ENCODE assay signal across 8 cellular contexts in genomic region chr16:31179747-31180458, GRCh38. TPM values are rescaled to one million over a fixed set of nuclear protein-coding genes. Genes with fewer than 3 reads are reported as not detected.
DNase-seq lines count a peak whose midpoint lies in the region; ATAC-seq and TF ChIP-seq lines count a peak whose summit lies in the region.

FUS (plus strand) TSS chr16:31180139; CDS start chr16:31180215, 76 bp downstream.

- H3K4me1 ChIP-seq in right lobe of liver, result peaks cover 0 to 19% (median 7%) of the 10 kb centered on the region in 4 donors

- no CpG with 5 or more reads among the region's 69 CpGs for WGBS in right lobe of liver (ENCODE audit: insufficient coverage, low coverage, low lambda C conversion rate, missing lambda C conversion rate)

- H3K4me3 ChIP-seq in right lobe of liver, result peak within 1 kb of the TSS; percentile 78 to 97 (median 79)

- H3K9me3 ChIP-seq in right lobe of liver, result no peaks in the 10 kb centered on the region

- intact Hi-C loops in right lobe of liver (cut with DNase I), result loop anchor here in 1 of 2 donors (10.0 kb wide), 1 partner anchor 275 kb away; the partner anchor contains the start of gene ARMC5

- DNase-seq in C1 segment of cervical spinal cord (lab: John Stamatoyannopoulos, UW) (peak; percentile 80 to 98 (median 93)), NCI-H774 (lab: John Stamatoyannopoulos, UW) (peak; percentile 85), dermis blood vessel endothelial cell (peak; percentile 93), right lobe of liver (peak; percentile 93 to 95 (median 93))
- peak; percentile 91 to 92 for DNase-seq in activated CD4-positive, alpha-beta T cell treated with anti-CD3 and anti-CD28 coated beads, Interleukin-2, amount 50 U/mL, for 48 hours
- peak; percentile 91 for DNase-seq in stimulated activated CD4-positive, alpha-beta T cell treated with anti-CD3 and anti-CD28 coated beads, Interleukin-4, amount 100 ng/mL, for 24 hours

- ATAC-seq in GM19372 (IDR thresholded peaks at IDR 0.05; ENCODE audit: low read depth, unreplicated experiment) (peak; percentile 49), HG03521 (IDR thresholded peaks at IDR 0.05; ENCODE audit: unreplicated experiment) (peak; percentile 66), right lobe of liver (peak; percentile 89 to 92 (median 90))

- TF ChIP-seq POLR2A in right lobe of liver (IDR thresholded peaks at IDR 0.05), result peak; percentile 97

- TF ChIP-seq CTCF in right lobe of liver (IDR thresholded peaks at IDR 0.05), result no peak

- H3K27me3 ChIP-seq in right lobe of liver, result no peaks in the 10 kb centered on the region

- H3K27ac ChIP-seq in right lobe of liver, result peak within 1 kb of the TSS; percentile 97 to 99 (median 97)

- peaks cover 3 to 27% (median 14%) of the 10 kb centered on the region in 4 donors for H3K36me3 ChIP-seq in right lobe of liver

RNA-seq across cellular contexts. Expression of gene FUS, which starts in this region (rescaled TPM):
- total RNA-seq in dermis blood vessel endothelial cell (68.2 and 71.3 TPM in 2 replicates), right lobe of liver (10 to 100 TPM; 18.7 to 69.7 (median 40.4) TPM)

Comparison
In these comparisons a context has a peak if more than half of its experiments do, and no peak if none do; other contexts are left out.
1. Peak in every context shown above with its lines: DNase-seq, ATAC-seq, H3K4me3 ChIP-seq and H3K27ac ChIP-seq.